Comparison of ENCODE assay signal across 1 cellular context in the genomic region with DNA sequence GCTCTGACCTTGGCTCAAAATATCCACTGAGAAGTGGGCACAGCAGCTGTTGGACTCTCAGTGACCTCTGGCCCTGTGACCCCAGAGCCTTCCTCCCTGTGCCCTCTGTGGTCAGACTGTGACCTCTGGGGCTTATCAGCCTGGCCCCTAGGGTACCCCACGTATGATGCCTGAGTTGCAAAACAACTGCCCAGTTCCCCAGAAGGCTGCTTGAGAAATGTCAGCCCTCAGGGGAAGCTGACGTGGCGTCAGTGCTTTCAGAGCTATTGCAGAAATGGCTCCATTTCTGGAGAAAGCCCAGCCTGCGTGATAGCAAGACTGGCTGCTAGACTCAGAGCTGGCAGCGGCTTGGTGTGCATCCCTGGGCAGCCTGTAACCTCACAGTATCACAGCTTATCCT.
A peak's percentile ranks its signal among the peaks of the same experiment; 100 is the strongest.
TF ChIP-seq lines count a peak whose summit lies in the region.

No MANE protein-coding gene starts in this region.

TF ChIP-seq in K562, 482 proteins besides CTCF, POLR2A, EP300 and RAD21 (continued from another document and continues in another):
- TF ChIP-seq, protein P1, sequence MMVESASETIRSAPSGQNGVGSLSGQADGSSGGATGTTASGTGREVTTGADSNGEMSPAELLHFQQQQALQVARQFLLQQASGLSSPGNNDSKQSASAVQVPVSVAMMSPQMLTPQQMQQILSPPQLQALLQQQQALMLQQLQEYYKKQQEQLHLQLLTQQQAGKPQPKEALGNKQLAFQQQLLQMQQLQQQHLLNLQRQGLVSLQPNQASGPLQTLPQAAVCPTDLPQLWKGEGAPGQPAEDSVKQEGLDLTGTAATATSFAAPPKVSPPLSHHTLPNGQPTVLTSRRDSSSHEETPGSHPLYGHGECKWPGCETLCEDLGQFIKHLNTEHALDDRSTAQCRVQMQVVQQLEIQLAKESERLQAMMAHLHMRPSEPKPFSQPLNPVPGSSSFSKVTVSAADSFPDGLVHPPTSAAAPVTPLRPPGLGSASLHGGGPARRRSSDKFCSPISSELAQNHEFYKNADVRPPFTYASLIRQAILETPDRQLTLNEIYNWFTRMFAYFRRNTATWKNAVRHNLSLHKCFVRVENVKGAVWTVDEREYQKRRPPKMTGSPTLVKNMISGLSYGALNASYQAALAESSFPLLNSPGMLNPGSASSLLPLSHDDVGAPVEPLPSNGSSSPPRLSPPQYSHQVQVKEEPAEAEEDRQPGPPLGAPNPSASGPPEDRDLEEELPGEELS (CRISPR knock-in tag; IDR thresholded peaks at IDR 0.05; ENCODE audit: borderline replicate concordance), result no peak
- TF ChIP-seq KLF16 (IDR thresholded peaks at IDR 0.05) (peak; percentile 58; the same call in 1 of the 2 replicates), CCAR2 (IDR thresholded peaks at IDR 0.05; ENCODE audit: low read depth, low read length) (no peak), SIN3B (IDR thresholded peaks at IDR 0.05; ENCODE audit: low read depth) (no peak), JUND (IDR thresholded peaks at IDR 0.05; ENCODE audit: borderline replicate concordance, low read depth, low read length) (peak; percentile 16; the same call in 1 of the 2 replicates), JUND (tag; IDR thresholded peaks at IDR 0.05; ENCODE audit: borderline replicate concordance, low read depth, low read length) (no peak), TAF1 (IDR thresholded peaks at IDR 0.05; ENCODE audit: control insufficient read depth, extremely low read depth, insufficient read depth, low read length, severe bottlenecking) (no peak), ZNF197 (CRISPR knock-in tag; IDR thresholded peaks at IDR 0.05; ENCODE audit: low read depth) (no peak), RBM22 (IDR thresholded peaks at IDR 0.05; ENCODE audit: low read depth, low read length, poor library complexity, severe bottlenecking) (no peak), TFAM (CRISPR knock-in tag; conservative IDR thresholded peaks at IDR 0.05) (no peak), TEAD2 (tag; IDR thresholded peaks at IDR 0.05) (no peak), RHOXF2B (CRISPR knock-in tag; conservative IDR thresholded peaks at IDR 0.05) (no peak), KDM1A (IDR thresholded peaks at IDR 0.05) (peak; percentile 41 to 61; a peak in 3 of 4 replicates), ATF1 (CRISPR knock-in tag; IDR thresholded peaks at IDR 0.05) (no peak), ATF1 (tag; IDR thresholded peaks at IDR 0.05) (0 out of 2 replicates have a peak, but pooled peaks have one; percentile 26), GATAD2A (IDR thresholded peaks at IDR 0.05) (no peak), FOXJ2 (tag; IDR thresholded peaks at IDR 0.05) (no peak), YBX1 (IDR thresholded peaks at IDR 0.05) (no peak), ZNF584 (CRISPR knock-in tag; IDR thresholded peaks at IDR 0.05; ENCODE audit: low read depth) (0 out of 2 replicates have a peak, but pooled peaks have one; percentile 26), CEBPB (tag; IDR thresholded peaks at IDR 0.05) (peak; percentile 89), YY1 (IDR thresholded peaks at IDR 0.05; ENCODE audit: borderline replicate concordance in 1 of 3, control insufficient read depth in 1 of 3, extremely low read depth in 1 of 3, insufficient read depth in 3 of 3, insufficient read length in 1 of 3, insufficient replicate concordance in 2 of 3, low read depth in 1 of 3, low read length in 2 of 3) (peak in 1 of 3 experiments; percentile 33), MED1 (CRISPR knock-in tag; IDR thresholded peaks at IDR 0.05; ENCODE audit: borderline replicate concordance) (no peak), CC2D1A (IDR thresholded peaks at IDR 0.05) (no peak), ZNF175 (CRISPR knock-in tag; IDR thresholded peaks at IDR 0.05; ENCODE audit: low read depth) (0 out of 2 replicates have a peak, but pooled peaks have one; percentile 29), ZNF75A (CRISPR knock-in tag; IDR thresholded peaks at IDR 0.05) (no peak), CBX2 (IDR thresholded peaks at IDR 0.05; ENCODE audit: insufficient read depth, low read length, poor library complexity, severe bottlenecking) (no peak), ZNF583 (CRISPR knock-in tag; IDR thresholded peaks at IDR 0.05) (no peak), SMAD4 (CRISPR knock-in tag; conservative IDR thresholded peaks at IDR 0.05) (peak; percentile 67), OTX1 (CRISPR knock-in tag; IDR thresholded peaks at IDR 0.05) (no peak), CEBPG (CRISPR knock-in tag; IDR thresholded peaks at IDR 0.05) (peak; percentile 65; the same call in 1 of the 2 replicates), CEBPG (tag; conservative IDR thresholded peaks at IDR 0.05 in 1 of 2, IDR thresholded peaks at IDR 0.05 in 1 of 2) (peak; percentile 41 to 65; a peak in 3 of 4 replicates), PHTF2 (CRISPR knock-in tag; IDR thresholded peaks at IDR 0.05) (no peak), BRD9 (IDR thresholded peaks at IDR 0.05; ENCODE audit: low read depth, partially characterized antibody) (no peak), ZNF23 (CRISPR knock-in tag; IDR thresholded peaks at IDR 0.05) (no peak), NR2C2 (CRISPR knock-in tag; IDR thresholded peaks at IDR 0.05) (peak; percentile 45; the same call in 1 of the 2 replicates), NR2C2 (tag; IDR thresholded peaks at IDR 0.05) (peak; percentile 87), CBFA2T3 (IDR thresholded peaks at IDR 0.05) (peak; percentile 75), HOXB6 (CRISPR knock-in tag; IDR thresholded peaks at IDR 0.05; ENCODE audit: borderline replicate concordance) (no peak), SAFB2 (IDR thresholded peaks at IDR 0.05; ENCODE audit: borderline replicate concordance, low read depth, low read length, severe bottlenecking) (no peak)
- TF ChIP-seq, protein P2, sequence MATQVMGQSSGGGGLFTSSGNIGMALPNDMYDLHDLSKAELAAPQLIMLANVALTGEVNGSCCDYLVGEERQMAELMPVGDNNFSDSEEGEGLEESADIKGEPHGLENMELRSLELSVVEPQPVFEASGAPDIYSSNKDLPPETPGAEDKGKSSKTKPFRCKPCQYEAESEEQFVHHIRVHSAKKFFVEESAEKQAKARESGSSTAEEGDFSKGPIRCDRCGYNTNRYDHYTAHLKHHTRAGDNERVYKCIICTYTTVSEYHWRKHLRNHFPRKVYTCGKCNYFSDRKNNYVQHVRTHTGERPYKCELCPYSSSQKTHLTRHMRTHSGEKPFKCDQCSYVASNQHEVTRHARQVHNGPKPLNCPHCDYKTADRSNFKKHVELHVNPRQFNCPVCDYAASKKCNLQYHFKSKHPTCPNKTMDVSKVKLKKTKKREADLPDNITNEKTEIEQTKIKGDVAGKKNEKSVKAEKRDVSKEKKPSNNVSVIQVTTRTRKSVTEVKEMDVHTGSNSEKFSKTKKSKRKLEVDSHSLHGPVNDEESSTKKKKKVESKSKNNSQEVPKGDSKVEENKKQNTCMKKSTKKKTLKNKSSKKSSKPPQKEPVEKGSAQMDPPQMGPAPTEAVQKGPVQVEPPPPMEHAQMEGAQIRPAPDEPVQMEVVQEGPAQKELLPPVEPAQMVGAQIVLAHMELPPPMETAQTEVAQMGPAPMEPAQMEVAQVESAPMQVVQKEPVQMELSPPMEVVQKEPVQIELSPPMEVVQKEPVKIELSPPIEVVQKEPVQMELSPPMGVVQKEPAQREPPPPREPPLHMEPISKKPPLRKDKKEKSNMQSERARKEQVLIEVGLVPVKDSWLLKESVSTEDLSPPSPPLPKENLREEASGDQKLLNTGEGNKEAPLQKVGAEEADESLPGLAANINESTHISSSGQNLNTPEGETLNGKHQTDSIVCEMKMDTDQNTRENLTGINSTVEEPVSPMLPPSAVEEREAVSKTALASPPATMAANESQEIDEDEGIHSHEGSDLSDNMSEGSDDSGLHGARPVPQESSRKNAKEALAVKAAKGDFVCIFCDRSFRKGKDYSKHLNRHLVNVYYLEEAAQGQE (CRISPR knock-in tag; IDR thresholded peaks at IDR 0.05; ENCODE audit: low read depth), result no peak
- TF ChIP-seq, protein P3, sequence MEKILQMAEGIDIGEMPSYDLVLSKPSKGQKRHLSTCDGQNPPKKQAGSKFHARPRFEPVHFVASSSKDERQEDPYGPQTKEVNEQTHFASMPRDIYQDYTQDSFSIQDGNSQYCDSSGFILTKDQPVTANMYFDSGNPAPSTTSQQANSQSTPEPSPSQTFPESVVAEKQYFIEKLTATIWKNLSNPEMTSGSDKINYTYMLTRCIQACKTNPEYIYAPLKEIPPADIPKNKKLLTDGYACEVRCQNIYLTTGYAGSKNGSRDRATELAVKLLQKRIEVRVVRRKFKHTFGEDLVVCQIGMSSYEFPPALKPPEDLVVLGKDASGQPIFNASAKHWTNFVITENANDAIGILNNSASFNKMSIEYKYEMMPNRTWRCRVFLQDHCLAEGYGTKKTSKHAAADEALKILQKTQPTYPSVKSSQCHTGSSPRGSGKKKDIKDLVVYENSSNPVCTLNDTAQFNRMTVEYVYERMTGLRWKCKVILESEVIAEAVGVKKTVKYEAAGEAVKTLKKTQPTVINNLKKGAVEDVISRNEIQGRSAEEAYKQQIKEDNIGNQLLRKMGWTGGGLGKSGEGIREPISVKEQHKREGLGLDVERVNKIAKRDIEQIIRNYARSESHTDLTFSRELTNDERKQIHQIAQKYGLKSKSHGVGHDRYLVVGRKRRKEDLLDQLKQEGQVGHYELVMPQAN (IDR thresholded peaks at IDR 0.05; ENCODE audit: borderline replicate concordance), result no peak
- TF ChIP-seq, protein P4, sequence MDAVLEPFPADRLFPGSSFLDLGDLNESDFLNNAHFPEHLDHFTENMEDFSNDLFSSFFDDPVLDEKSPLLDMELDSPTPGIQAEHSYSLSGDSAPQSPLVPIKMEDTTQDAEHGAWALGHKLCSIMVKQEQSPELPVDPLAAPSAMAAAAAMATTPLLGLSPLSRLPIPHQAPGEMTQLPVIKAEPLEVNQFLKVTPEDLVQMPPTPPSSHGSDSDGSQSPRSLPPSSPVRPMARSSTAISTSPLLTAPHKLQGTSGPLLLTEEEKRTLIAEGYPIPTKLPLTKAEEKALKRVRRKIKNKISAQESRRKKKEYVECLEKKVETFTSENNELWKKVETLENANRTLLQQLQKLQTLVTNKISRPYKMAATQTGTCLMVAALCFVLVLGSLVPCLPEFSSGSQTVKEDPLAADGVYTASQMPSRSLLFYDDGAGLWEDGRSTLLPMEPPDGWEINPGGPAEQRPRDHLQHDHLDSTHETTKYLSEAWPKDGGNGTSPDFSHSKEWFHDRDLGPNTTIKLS (IDR thresholded peaks at IDR 0.05; ENCODE audit: borderline replicate concordance, low read depth), result peak; percentile 80
- TF ChIP-seq, protein P5, sequence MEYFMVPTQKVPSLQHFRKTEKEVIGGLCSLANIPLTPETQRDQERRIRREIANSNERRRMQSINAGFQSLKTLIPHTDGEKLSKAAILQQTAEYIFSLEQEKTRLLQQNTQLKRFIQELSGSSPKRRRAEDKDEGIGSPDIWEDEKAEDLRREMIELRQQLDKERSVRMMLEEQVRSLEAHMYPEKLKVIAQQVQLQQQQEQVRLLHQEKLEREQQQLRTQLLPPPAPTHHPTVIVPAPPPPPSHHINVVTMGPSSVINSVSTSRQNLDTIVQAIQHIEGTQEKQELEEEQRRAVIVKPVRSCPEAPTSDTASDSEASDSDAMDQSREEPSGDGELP (CRISPR knock-in tag; IDR thresholded peaks at IDR 0.05; ENCODE audit: borderline replicate concordance), result peak; percentile 69; the same call in 1 of the 2 replicates
- TF ChIP-seq, protein P6, sequence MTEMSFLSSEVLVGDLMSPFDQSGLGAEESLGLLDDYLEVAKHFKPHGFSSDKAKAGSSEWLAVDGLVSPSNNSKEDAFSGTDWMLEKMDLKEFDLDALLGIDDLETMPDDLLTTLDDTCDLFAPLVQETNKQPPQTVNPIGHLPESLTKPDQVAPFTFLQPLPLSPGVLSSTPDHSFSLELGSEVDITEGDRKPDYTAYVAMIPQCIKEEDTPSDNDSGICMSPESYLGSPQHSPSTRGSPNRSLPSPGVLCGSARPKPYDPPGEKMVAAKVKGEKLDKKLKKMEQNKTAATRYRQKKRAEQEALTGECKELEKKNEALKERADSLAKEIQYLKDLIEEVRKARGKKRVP (CRISPR knock-in tag; IDR thresholded peaks at IDR 0.05), result no peak
- TF ChIP-seq, protein P7, sequence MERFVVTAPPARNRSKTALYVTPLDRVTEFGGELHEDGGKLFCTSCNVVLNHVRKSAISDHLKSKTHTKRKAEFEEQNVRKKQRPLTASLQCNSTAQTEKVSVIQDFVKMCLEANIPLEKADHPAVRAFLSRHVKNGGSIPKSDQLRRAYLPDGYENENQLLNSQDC (CRISPR knock-in tag; IDR thresholded peaks at IDR 0.05), result no peak
- TF ChIP-seq, protein P8, sequence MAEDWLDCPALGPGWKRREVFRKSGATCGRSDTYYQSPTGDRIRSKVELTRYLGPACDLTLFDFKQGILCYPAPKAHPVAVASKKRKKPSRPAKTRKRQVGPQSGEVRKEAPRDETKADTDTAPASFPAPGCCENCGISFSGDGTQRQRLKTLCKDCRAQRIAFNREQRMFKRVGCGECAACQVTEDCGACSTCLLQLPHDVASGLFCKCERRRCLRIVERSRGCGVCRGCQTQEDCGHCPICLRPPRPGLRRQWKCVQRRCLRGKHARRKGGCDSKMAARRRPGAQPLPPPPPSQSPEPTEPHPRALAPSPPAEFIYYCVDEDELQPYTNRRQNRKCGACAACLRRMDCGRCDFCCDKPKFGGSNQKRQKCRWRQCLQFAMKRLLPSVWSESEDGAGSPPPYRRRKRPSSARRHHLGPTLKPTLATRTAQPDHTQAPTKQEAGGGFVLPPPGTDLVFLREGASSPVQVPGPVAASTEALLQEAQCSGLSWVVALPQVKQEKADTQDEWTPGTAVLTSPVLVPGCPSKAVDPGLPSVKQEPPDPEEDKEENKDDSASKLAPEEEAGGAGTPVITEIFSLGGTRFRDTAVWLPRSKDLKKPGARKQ (CRISPR knock-in tag; IDR thresholded peaks at IDR 0.05), result no peak
- TF ChIP-seq, protein P9, sequence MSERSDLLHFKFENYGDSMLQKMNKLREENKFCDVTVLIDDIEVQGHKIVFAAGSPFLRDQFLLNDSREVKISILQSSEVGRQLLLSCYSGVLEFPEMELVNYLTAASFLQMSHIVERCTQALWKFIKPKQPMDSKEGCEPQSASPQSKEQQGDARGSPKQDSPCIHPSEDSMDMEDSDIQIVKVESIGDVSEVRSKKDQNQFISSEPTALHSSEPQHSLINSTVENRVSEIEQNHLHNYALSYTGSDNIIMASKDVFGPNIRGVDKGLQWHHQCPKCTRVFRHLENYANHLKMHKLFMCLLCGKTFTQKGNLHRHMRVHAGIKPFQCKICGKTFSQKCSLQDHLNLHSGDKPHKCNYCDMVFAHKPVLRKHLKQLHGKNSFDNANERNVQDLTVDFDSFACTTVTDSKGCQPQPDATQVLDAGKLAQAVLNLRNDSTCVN (CRISPR knock-in tag; IDR thresholded peaks at IDR 0.05), result no peak
- TF ChIP-seq, protein P10, sequence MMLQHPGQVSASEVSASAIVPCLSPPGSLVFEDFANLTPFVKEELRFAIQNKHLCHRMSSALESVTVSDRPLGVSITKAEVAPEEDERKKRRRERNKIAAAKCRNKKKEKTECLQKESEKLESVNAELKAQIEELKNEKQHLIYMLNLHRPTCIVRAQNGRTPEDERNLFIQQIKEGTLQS (IDR thresholded peaks at IDR 0.05), result no peak
- TF ChIP-seq, protein P10 (CRISPR knock-in tag; conservative IDR thresholded peaks at IDR 0.05), result no peak
- TF ChIP-seq, protein P11, sequence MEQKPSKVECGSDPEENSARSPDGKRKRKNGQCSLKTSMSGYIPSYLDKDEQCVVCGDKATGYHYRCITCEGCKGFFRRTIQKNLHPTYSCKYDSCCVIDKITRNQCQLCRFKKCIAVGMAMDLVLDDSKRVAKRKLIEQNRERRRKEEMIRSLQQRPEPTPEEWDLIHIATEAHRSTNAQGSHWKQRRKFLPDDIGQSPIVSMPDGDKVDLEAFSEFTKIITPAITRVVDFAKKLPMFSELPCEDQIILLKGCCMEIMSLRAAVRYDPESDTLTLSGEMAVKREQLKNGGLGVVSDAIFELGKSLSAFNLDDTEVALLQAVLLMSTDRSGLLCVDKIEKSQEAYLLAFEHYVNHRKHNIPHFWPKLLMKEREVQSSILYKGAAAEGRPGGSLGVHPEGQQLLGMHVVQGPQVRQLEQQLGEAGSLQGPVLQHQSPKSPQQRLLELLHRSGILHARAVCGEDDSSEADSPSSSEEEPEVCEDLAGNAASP (IDR thresholded peaks at IDR 0.05), result no peak
